In the genomic region with DNA sequence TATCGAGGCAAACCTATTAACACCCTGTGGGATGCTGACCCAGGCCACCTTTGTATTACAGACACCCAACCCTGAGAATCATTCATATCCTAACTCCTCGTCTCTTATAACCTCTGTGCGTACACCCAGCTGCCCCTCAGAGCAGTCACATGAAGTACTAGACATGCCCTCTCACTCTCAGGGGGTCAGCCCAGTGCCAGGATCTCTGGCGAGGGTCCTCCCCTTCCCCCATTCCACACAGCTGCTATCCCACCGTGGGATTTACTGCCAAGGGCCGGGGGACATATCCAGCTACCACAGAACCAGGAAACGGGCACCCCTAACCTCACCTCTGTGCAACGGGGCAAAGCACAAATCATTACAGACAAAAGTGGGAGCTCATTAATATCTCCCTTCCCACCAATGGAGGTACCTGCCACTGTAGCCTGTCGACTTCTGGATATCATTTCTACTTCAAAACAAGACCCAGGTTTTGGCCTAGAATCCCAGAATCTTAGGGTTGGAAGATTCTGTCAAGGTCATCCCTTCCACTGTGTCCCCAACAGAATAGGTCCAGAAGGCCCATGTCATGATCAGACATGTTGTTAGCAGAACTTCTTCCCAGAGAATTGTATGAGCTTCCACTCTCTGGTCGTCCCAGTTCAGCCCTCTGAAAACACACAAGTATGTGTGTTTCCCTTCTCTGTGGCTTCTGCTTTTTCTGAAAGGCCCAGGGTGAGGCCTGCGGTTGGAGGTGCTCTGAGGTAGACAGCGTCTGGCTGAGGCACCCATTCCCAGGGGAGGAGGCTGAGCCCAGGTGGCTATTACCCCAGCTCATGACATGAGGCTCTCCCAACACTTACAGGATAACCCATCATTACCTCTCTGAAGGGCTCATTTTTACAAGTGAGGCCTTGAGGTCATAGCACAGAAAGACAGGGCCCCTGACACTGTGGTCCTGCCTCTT, we compare ENCODE assay signal across 8 cellular contexts. TPM values are rescaled to one million over a fixed set of nuclear protein-coding genes. Genes with fewer than 3 reads are reported as not detected.
DNase-seq lines count a peak whose midpoint lies in the region; ATAC-seq and TF ChIP-seq lines count a peak whose summit lies in the region.

No MANE protein-coding gene starts in this region.

- H3K27ac ChIP-seq in DOHH2 (ENCODE audit: low read depth, low read length) (peak overlapping the region; percentile 65), HUES64 (ENCODE audit: low read depth, low read length) (no peak overlapping the region)

- peak; percentile 52 for ATAC-seq in GM21367 (IDR thresholded peaks at IDR 0.05; ENCODE audit: unreplicated experiment)

- peaks cover 63% of the 10 kb centered on the region for H3K4me1 ChIP-seq in DOHH2 (ENCODE audit: control insufficient read depth, low read length)
- peaks cover 28% of the 10 kb centered on the region for H3K4me1 ChIP-seq in HUES64 (ENCODE audit: insufficient read depth, low read length)

- H3K79me2 ChIP-seq in DOHH2 (ENCODE audit: control insufficient read depth, low read length), result peaks cover 40% of the 10 kb centered on the region

- intact Hi-C loops in head of caudate nucleus (cut with DNase I), result loop anchor here (5.0 kb wide), 1 partner anchor 112 kb away; no protein-coding TSS in a partner anchor

- DNase-seq in activated T-cell treated with anti-CD3 and anti-CD28 coated beads for 48 hours (ENCODE audit: low read depth) (peak; percentile 29), fibroblast of the aortic adventitia (ENCODE audit: low read depth) (no peak), head of caudate nucleus (no peak), NCI-H446 (lab: John Stamatoyannopoulos, UW) (no peak)
- DNase-seq in stimulated activated naive CD4-positive, alpha-beta T cell (lab: John Stamatoyannopoulos, UW), result peak in 5 of 6 experiments; percentile 20 to 29 (median 26)

- H3K27me3 ChIP-seq in DOHH2 (ENCODE audit: control insufficient read depth, low read length) (no peaks in the 10 kb centered on the region), HUES64 (ENCODE audit: insufficient read depth, low read length) (no peaks in the 10 kb centered on the region)

- H3F3A ChIP-seq in DOHH2 (ENCODE audit: control insufficient read depth, insufficient read depth), result peaks cover 10% of the 10 kb centered on the region

- H3K9me3 ChIP-seq in DOHH2 (ENCODE audit: control insufficient read depth, insufficient read depth, low read length), result no peaks in the 10 kb centered on the region
- no peaks in the 10 kb centered on the region for H3K9me3 ChIP-seq in HUES64 (ENCODE audit: insufficient read depth, low read depth, low read length)

- peak overlapping the region; percentile 82 for H3K4me3 ChIP-seq in DOHH2 (ENCODE audit: low read length)
- 0 out of 2 replicates have a peak overlapping the region, but pooled peaks have one; percentile 1 for H3K4me3 ChIP-seq in HUES64 (ENCODE audit: low read length)
- peak overlapping the region; percentile 93 for H3K4me3 ChIP-seq in fibroblast of the aortic adventitia (ENCODE audit: low read depth, low read length)

- 81% methylated on average over 12 of the region's 12 CpGs for WGBS in HUES64

- H4K20me1 ChIP-seq in DOHH2 (ENCODE audit: control insufficient read depth, insufficient read depth, low read depth, low read length), result no peaks in the 10 kb centered on the region

- H3K9me2 ChIP-seq in DOHH2 (replicated peaks; ENCODE audit: control insufficient read depth, low read length), result no peaks in the 10 kb centered on the region

- TF ChIP-seq CTCF in DOHH2 (IDR thresholded peaks at IDR 0.05; ENCODE audit: low read depth, low read length, poor library complexity, severe bottlenecking) (no peak), fibroblast of the aortic adventitia (IDR thresholded peaks at IDR 0.05; ENCODE audit: insufficient read depth, low read length) (no peak)

- no peaks in the 10 kb centered on the region for H3K36me3 ChIP-seq in DOHH2 (ENCODE audit: control insufficient read depth, low read length)
- H3K36me3 ChIP-seq in HUES64 (ENCODE audit: insufficient read depth, low read length), result no peaks in the 10 kb centered on the region

- no peak overlapping the region for H3K9ac ChIP-seq in HUES64 (ENCODE audit: low read depth, low read length)

- H3K4me2 ChIP-seq in DOHH2 (ENCODE audit: low read length), result peak overlapping the region; percentile 78

RNA-seq across cellular contexts. Expression of a gene that starts 1.7 kb away (rescaled TPM):
- 13.3 TPM for polyA plus RNA-seq in HUES64 (2013, experiment 1 of 2)
- polyA plus RNA-seq in HUES64 (2013, experiment 2 of 2), result 14.3 TPM
- 107 and 185 TPM in 2 replicates for total RNA-seq in fibroblast of the aortic adventitia (ENCODE audit: low replicate concordance)

RNA-seq across cellular contexts. Expression of a gene that starts 20.3 kb away (rescaled TPM):
- polyA plus RNA-seq in HUES64 (2013, experiment 1 of 2), result 34.4 TPM
- polyA plus RNA-seq in HUES64 (2013, experiment 2 of 2), result 35.1 TPM
- 17.4 and 27.2 TPM in 2 replicates for total RNA-seq in fibroblast of the aortic adventitia (ENCODE audit: low replicate concordance)

RNA-seq across cellular contexts. Expression of a gene that starts 20.7 kb away (rescaled TPM):
- 63.7 TPM for polyA plus RNA-seq in HUES64 (2013, experiment 1 of 2)
- polyA plus RNA-seq in HUES64 (2013, experiment 2 of 2), result 59.3 TPM
- 64.4 and 262 TPM in 2 replicates for total RNA-seq in fibroblast of the aortic adventitia (ENCODE audit: low replicate concordance)

RNA-seq across cellular contexts. Expression of a gene that starts 29.8 kb away (rescaled TPM):
- not detected for polyA plus RNA-seq in HUES64 (2013, experiment 1 of 2)
- 0.57 TPM for polyA plus RNA-seq in HUES64 (2013, experiment 2 of 2)
- 0.27 TPM in 1 of 2 replicates, not detected in the other for total RNA-seq in fibroblast of the aortic adventitia (ENCODE audit: low replicate concordance)

Comparison
In these comparisons a context has a peak if more than half of its experiments do, and no peak if none do; other contexts are left out.
1. H3K4me3 ChIP-seq: peak in every context shown above with its lines; median percentile 93 in fibroblast of the aortic adventitia; 82 in DOHH2; 1 in HUES64.
2. DNase-seq: peak in activated T-cell treated with anti-CD3 and anti-CD28 coated beads for 48 hours (single experiment) and stimulated activated naive CD4-positive, alpha-beta T cell (5 of 6); none in fibroblast of the aortic adventitia (single experiment), head of caudate nucleus (0 of 42) and NCI-H446 (0 of 2).